Comparison of ENCODE assay signal across 9 cellular contexts in genomic region chr2:5696741-5697521, GRCh38. TPM values are rescaled to one million over a fixed set of nuclear protein-coding genes. Genes with fewer than 3 reads are reported as not detected.
A peak's percentile ranks its signal among the peaks of the same experiment; 100 is the strongest.
DNase-seq lines count a peak whose midpoint lies in the region; ATAC-seq and TF ChIP-seq lines count a peak whose summit lies in the region.
"Had no signal": no experiment of that assay in that cellular context is flagged by ENCODE, and none has a peak within 500 bp of the region (broad histone marks: within the 10 kb centered on the region; RNA-seq: fewer than 3 reads in every experiment).

No MANE protein-coding gene starts in this region.

- peak overlapping the region; percentile 53 for H3K27ac ChIP-seq in foreskin keratinocyte
- H3K27ac ChIP-seq in gastrocnemius medialis = no peak overlapping the region

- intact Hi-C loops in gastrocnemius medialis (cut with DNase I; ENCODE audit: low total_unique reads) = no loop called here

- in situ Hi-C loops in gastrocnemius medialis (cut with MboI; ENCODE audit: low sequenced_read_pairs in 4 of 4) = no loop called here

- ATAC-seq in GM18502 (IDR thresholded peaks at IDR 0.05; ENCODE audit: poor library complexity, unreplicated experiment) (peak; percentile 65), foreskin keratinocyte (peak; percentile 58), gastrocnemius medialis (peak in 1 of 2 donors; percentile 16), GM19467 (IDR thresholded peaks at IDR 0.05; ENCODE audit: unreplicated experiment) (no peak), GM18867 (IDR thresholded peaks at IDR 0.05; ENCODE audit: unreplicated experiment) (no peak)

- DNase-seq in NCI-H345 treated with DMSO at 0.1 percent for 48 hours (lab: John Stamatoyannopoulos, UW; ENCODE audit: unreplicated experiment) (peak; percentile 54), foreskin keratinocyte (peak in 1 of 2 donors; percentile 52), gastrocnemius medialis (no peak), HT-29 (ENCODE audit: low spot score) (no peak), RKO (ENCODE audit: low spot score) (no peak)
- DNase-seq: activated T-cell treated with anti-CD3 and anti-CD28 coated beads, Interleukin-2, amount 50 U/mL, for 4 hours had no signal

- TF ChIP-seq CTCF in foreskin keratinocyte (conservative IDR thresholded peaks at IDR 0.05) = no peak
- no peak for TF ChIP-seq CTCF in gastrocnemius medialis (IDR thresholded peaks at IDR 0.05 in 4 of 5, conservative IDR thresholded peaks at IDR 0.05 in 1 of 5)

- H3K9me3 ChIP-seq in gastrocnemius medialis = no peaks in the 10 kb centered on the region

- H3K36me3 ChIP-seq in gastrocnemius medialis = no peaks in the 10 kb centered on the region

- no peak for TF ChIP-seq POLR2A in gastrocnemius medialis (IDR thresholded peaks at IDR 0.05)

- peaks cover 6% of the 10 kb centered on the region for H3K4me1 ChIP-seq in foreskin keratinocyte
- peaks cover 6 to 11% of the 10 kb centered on the region in 2 donors for H3K4me1 ChIP-seq in gastrocnemius medialis

- peak overlapping the region; percentile 37 to 50 (median 42) for H3K4me3 ChIP-seq in gastrocnemius medialis

- H3K27me3 ChIP-seq in foreskin keratinocyte = peaks cover 51% of the 10 kb centered on the region
- peaks cover 77 to 87% (median 81%) of the 10 kb centered on the region in 3 donors for H3K27me3 ChIP-seq in gastrocnemius medialis

RNA-seq across cellular contexts. Expression of gene SOX11, which starts 4.7 kb away (rescaled TPM):
- total RNA-seq in foreskin keratinocyte (3.4 and 3.8 TPM in 2 replicates), gastrocnemius medialis (not detected)
- polyA plus RNA-seq in foreskin keratinocyte = 1.5 and 1.7 TPM in 2 replicates
- total RNA-seq in HT-29 (2014; rRNA removed; shearing (Covaris generic)) = not detected in 2 replicates

Comparison
In these comparisons a context has a peak if more than half of its experiments do, and no peak if none do; other contexts are left out.
1. ATAC-seq: peak in GM18502 (single experiment) and foreskin keratinocyte (single experiment); none in GM19467 (single experiment) and GM18867 (single experiment).